ENCODE assay signal across 12 cellular contexts in genomic region chr2:174014699-174015070, GRCh38. TPM values are rescaled to one million over a fixed set of nuclear protein-coding genes. Genes with fewer than 3 reads are reported as not detected.
DNase-seq lines count a peak whose midpoint lies in the region; ATAC-seq and TF ChIP-seq lines count a peak whose summit lies in the region.
"Had no signal": no experiment of that assay in that cellular context is flagged by ENCODE, and none has a peak within 500 bp of the region (broad histone marks: within the 10 kb centered on the region; RNA-seq: fewer than 3 reads in every experiment).

No MANE protein-coding gene starts in this region.

- no peak for ATAC-seq in gastroesophageal sphincter
- ATAC-seq in thoracic aorta (ENCODE audit: insufficient number of reproducible peaks, low FRiP score, low read depth) = no peak
- ATAC-seq in HG02798 (IDR thresholded peaks at IDR 0.05; ENCODE audit: poor library complexity, unreplicated experiment) = no peak

- WGBS in gastroesophageal sphincter (ENCODE audit: low coverage in 1 of 2), 2 donors = 86 to 90% methylated on average over 2 of the region's 2 CpGs

- in situ Hi-C loops in ACHN (cut with HindIII; ENCODE audit: low pct_ligation_motif_present, low pct_unique_long_range_greater_than_20kb, low sequenced_read_pairs) = no loop called here

- DNase-seq in NCI-H2196 (lab: John Stamatoyannopoulos, UW; ENCODE audit: unreplicated experiment) (peak; percentile 35), NCI-H2196 treated with DMSO at 0.1 percent for 48 hours (lab: John Stamatoyannopoulos, UW; ENCODE audit: unreplicated experiment) (no peak), NCI-H2227 (lab: John Stamatoyannopoulos, UW; ENCODE audit: unreplicated experiment) (peak; percentile 43), thoracic aorta (ENCODE audit: low spot score) (no peak), ACHN (no peak), MG63 (no peak)
- DNase-seq: activated naive CD8-positive, alpha-beta T cell treated with anti-CD3 and anti-CD28 coated beads, Interleukin-2, amount 10 ng/mL, durations not matched to agents 7 days and 5 days; kidney; T1000 had no signal

- H3K27me3 ChIP-seq in gastroesophageal sphincter (no peaks in the 10 kb centered on the region), thoracic aorta (replicated peaks; ENCODE audit: insufficient read depth) (no peaks in the 10 kb centered on the region), MG63 (no peaks in the 10 kb centered on the region)

- no peak for TF ChIP-seq CTCF in gastroesophageal sphincter (IDR thresholded peaks at IDR 0.05)
- TF ChIP-seq CTCF in thoracic aorta (IDR thresholded peaks at IDR 0.05) = no peak

- no peak for TF ChIP-seq POLR2A in gastroesophageal sphincter (IDR thresholded peaks at IDR 0.05)

- TF ChIP-seq EP300 in gastroesophageal sphincter (IDR thresholded peaks at IDR 0.05) = no peak

- H3K9me3 ChIP-seq in gastroesophageal sphincter (no peaks in the 10 kb centered on the region), thoracic aorta (no peaks in the 10 kb centered on the region), MG63 (no peaks in the 10 kb centered on the region)

- H3K27ac ChIP-seq in gastroesophageal sphincter (peak overlapping the region in 3 of 4 donors; percentile 16 to 91 (median 90)), thoracic aorta (peak overlapping the region; percentile 17 to 23)

- H3K36me3 ChIP-seq in gastroesophageal sphincter (no peaks in the 10 kb centered on the region), thoracic aorta (no peaks in the 10 kb centered on the region), MG63 (no peaks in the 10 kb centered on the region)

- H3K4me3 ChIP-seq in gastroesophageal sphincter (no peak overlapping the region), thoracic aorta (no peak overlapping the region), MG63 (no peak overlapping the region)
- H3K4me3 ChIP-seq: skin epidermis had no signal

- H3K4me1 ChIP-seq in gastroesophageal sphincter = peaks cover 0 to 45% (median 0%) of the 10 kb centered on the region in 3 donors
- peaks cover 26 to 57% of the 10 kb centered on the region in 2 donors for H3K4me1 ChIP-seq in thoracic aorta (ENCODE audit: control insufficient read depth in 1 of 2, low read depth in 2 of 2)

RNA-seq across cellular contexts. Expression of gene SP3, which starts 49.5 kb away (rescaled TPM):
- total RNA-seq in gastroesophageal sphincter (10 to 100 TPM; 69.7 to 94.3 (median 87.6) TPM), thoracic aorta (10 to 100 TPM; 70.0 to 74.4 TPM)
- 64.7 and 68.4 TPM in 2 replicates for total RNA-seq in MG63 (2014; rRNA removed; shearing (Covaris generic); ENCODE audit: low replicate concordance)

Comparison
In these comparisons a context has a peak if more than half of its experiments do, and no peak if none do; other contexts are left out.
1. DNase-seq: peak in NCI-H2196 (single experiment) and NCI-H2227 (single experiment); none in NCI-H2196 treated with DMSO at 0.1 percent for 48 hours (single experiment), thoracic aorta (single experiment), ACHN (single experiment) and MG63 (single experiment).